12 cellular contexts compared by ENCODE assay signal in genomic region chr17:80755650-80756405, GRCh38.
DNase-seq lines count a peak whose midpoint lies in the region; ATAC-seq, FAIRE-seq and TF ChIP-seq lines count a peak whose summit lies in the region.
"Had no signal": no experiment of that assay in that cellular context is flagged by ENCODE, and none has a peak within 500 bp of the region (broad histone marks: within the 10 kb centered on the region; RNA-seq: fewer than 3 reads in every experiment).

No MANE protein-coding gene starts in this region.

- POLR2A ChIA-PET in activated CD4-positive, alpha-beta T cell treated with anti-CD3 and anti-CD28 coated beads, Interleukin-2, amount 10 ng/mL, durations not matched to agents 7 days and 5 days (lab: Charles Lee) = interaction anchor here (0.7 kb wide), 1 partner anchor 17 kb away, joined by 10 read pairs; no protein-coding TSS in a partner anchor

- DNase-seq in activated CD4-positive, alpha-beta T cell treated with anti-CD3 and anti-CD28 coated beads, Interleukin-2, amount 10 ng/mL, durations not matched to agents 7 days and 5 days = no peak
- no peak for DNase-seq in activated CD4-positive, alpha-beta T cell treated with anti-CD3 and anti-CD28 coated beads, Interleukin-2, amount 50 U/mL, for 48 hours
- peak; percentile 49 for DNase-seq in Jurkat, Clone E6-1 (ENCODE audit: low read depth, low spot score)
- no peak for DNase-seq in astrocyte (ENCODE audit: low read depth)
- peak; percentile 63 for DNase-seq in osteocyte (ENCODE audit: extremely low spot score, unreplicated experiment)
- DNase-seq: heart left ventricle had no signal

- H3K27ac ChIP-seq in astrocyte (ENCODE audit: low read depth, low read length) = no peak overlapping the region
- H3K27ac ChIP-seq in gastroesophageal sphincter = no peak overlapping the region
- H3K27ac ChIP-seq: BLaER1 treated with 17β-estradiol and CSF1 and Interleukin-3, amounts not matched to agents 10 nM and 100 nM; heart left ventricle had no signal

- TF ChIP-seq EP300 in gastroesophageal sphincter (IDR thresholded peaks at IDR 0.05) = no peak

- H3K27me3 Mint-ChIP-seq in activated CD4-positive, alpha-beta T cell treated with anti-CD3 and anti-CD28 coated beads, Interleukin-2, amount 10 ng/mL, durations not matched to agents 7 days and 5 days = no peaks in the 10 kb centered on the region
- H3K27me3 Mint-ChIP-seq in astrocyte (ENCODE audit: low read depth, unreplicated experiment) = no peaks in the 10 kb centered on the region
- no peaks in the 10 kb centered on the region for H3K27me3 Mint-ChIP-seq in osteocyte (ENCODE audit: unreplicated experiment)

- H3K36me3 Mint-ChIP-seq in activated CD4-positive, alpha-beta T cell treated with anti-CD3 and anti-CD28 coated beads, Interleukin-2, amount 10 ng/mL, durations not matched to agents 7 days and 5 days (ENCODE audit: low read depth) = peaks cover 68% of the 10 kb centered on the region
- H3K36me3 Mint-ChIP-seq in astrocyte (ENCODE audit: low read depth, unreplicated experiment) (peaks cover 18% of the 10 kb centered on the region), osteocyte (ENCODE audit: unreplicated experiment) (peaks cover 15% of the 10 kb centered on the region)

- FAIRE-seq in astrocyte (lab: Jason Lieb, UNC) = no peak
- FAIRE-seq: HTR-8/SVneo had no signal

- no peaks in the 10 kb centered on the region for H3K27me3 ChIP-seq in astrocyte (ENCODE audit: insufficient read depth, low read length)
- no peaks in the 10 kb centered on the region for H3K27me3 ChIP-seq in gastroesophageal sphincter
- H3K27me3 ChIP-seq: BLaER1 treated with 17β-estradiol and CSF1 and Interleukin-3, amounts not matched to agents 10 nM and 100 nM; heart left ventricle had no signal

- H3K4me1 ChIP-seq in astrocyte (ENCODE audit: insufficient read depth, low read length) (peaks cover 12% of the 10 kb centered on the region), gastroesophageal sphincter (peaks cover 0 to 42% (median 0%) of the 10 kb centered on the region in 3 donors)
- H3K4me1 ChIP-seq: HAP-1 had no signal

- no peak overlapping the region for H3K9ac ChIP-seq in astrocyte (ENCODE audit: low read length)
- H3K9ac ChIP-seq: BLaER1 treated with 17β-estradiol and CSF1 and Interleukin-3, amounts not matched to agents 10 nM and 100 nM had no signal

- ATAC-seq in gastroesophageal sphincter (no peak), HG03039 (IDR thresholded peaks at IDR 0.05; ENCODE audit: unreplicated experiment) (no peak), GM19324 (IDR thresholded peaks at IDR 0.05; ENCODE audit: low FRiP score, unreplicated experiment) (no peak)
- ATAC-seq: heart left ventricle had no signal

- peaks cover 76% of the 10 kb centered on the region for H3K4me1 Mint-ChIP-seq in activated CD4-positive, alpha-beta T cell treated with anti-CD3 and anti-CD28 coated beads, Interleukin-2, amount 10 ng/mL, durations not matched to agents 7 days and 5 days
- H3K4me1 Mint-ChIP-seq in astrocyte (ENCODE audit: low read depth, unreplicated experiment) = peaks cover 35% of the 10 kb centered on the region
- H3K4me1 Mint-ChIP-seq in osteocyte (ENCODE audit: unreplicated experiment) = peaks cover 32% of the 10 kb centered on the region

- H3K4me3 Mint-ChIP-seq in activated CD4-positive, alpha-beta T cell treated with anti-CD3 and anti-CD28 coated beads, Interleukin-2, amount 10 ng/mL, durations not matched to agents 7 days and 5 days = no peak overlapping the region
- H3K4me3 Mint-ChIP-seq in astrocyte (ENCODE audit: unreplicated experiment) (no peak overlapping the region), osteocyte (ENCODE audit: unreplicated experiment) (no peak overlapping the region)

- no peak overlapping the region for H3K4me3 ChIP-seq in Jurkat, Clone E6-1 (ENCODE audit: low read length)
- no peak overlapping the region for H3K4me3 ChIP-seq in astrocyte (ENCODE audit: insufficient read depth, low read depth, low read length)
- H3K4me3 ChIP-seq in gastroesophageal sphincter = no peak overlapping the region
- H3K4me3 ChIP-seq: BLaER1 treated with 17β-estradiol and CSF1 and Interleukin-3, amounts not matched to agents 10 nM and 100 nM; HAP-1; heart left ventricle had no signal

- H3K36me3 ChIP-seq in astrocyte (ENCODE audit: insufficient read depth, low read length) (no peaks in the 10 kb centered on the region), gastroesophageal sphincter (peaks cover 0 to 29% of the 10 kb centered on the region in 2 donors)

- CTCF ChIA-PET in activated CD4-positive, alpha-beta T cell treated with anti-CD3 and anti-CD28 coated beads, Interleukin-2, amount 10 ng/mL, durations not matched to agents 7 days and 5 days (lab: Charles Lee) = interaction anchor here (0.6 to 1.6 kb wide), 3 partner anchors 18 to 106 kb away, joined by 3 to 5 read pairs (median 3); no protein-coding TSS in a partner anchor

- TF ChIP-seq CTCF in astrocyte (IDR thresholded peaks at IDR 0.05; ENCODE audit: insufficient read depth, low read depth, low read length) = peak; percentile 5
- peak; percentile 33 for TF ChIP-seq CTCF in osteocyte (IDR thresholded peaks at IDR 0.05)
- no peak for TF ChIP-seq CTCF in gastroesophageal sphincter (IDR thresholded peaks at IDR 0.05)

- no peak overlapping the region for H3K4me2 ChIP-seq in astrocyte (ENCODE audit: low read length)
- H3K4me2 ChIP-seq: BLaER1 treated with 17β-estradiol and CSF1 and Interleukin-3, amounts not matched to agents 10 nM and 100 nM had no signal

- H3K9me3 Mint-ChIP-seq in activated CD4-positive, alpha-beta T cell treated with anti-CD3 and anti-CD28 coated beads, Interleukin-2, amount 10 ng/mL, durations not matched to agents 7 days and 5 days = no peaks in the 10 kb centered on the region
- no peaks in the 10 kb centered on the region for H3K9me3 Mint-ChIP-seq in astrocyte (ENCODE audit: unreplicated experiment)
- H3K9me3 Mint-ChIP-seq in osteocyte (ENCODE audit: unreplicated experiment) = no peaks in the 10 kb centered on the region

- TF ChIP-seq POLR2A in gastroesophageal sphincter (IDR thresholded peaks at IDR 0.05) = no peak

- WGBS in gastroesophageal sphincter (ENCODE audit: low coverage in 1 of 2), 2 donors = 98 to 100% methylated on average over 2 to 5 of the region's 5 CpGs

- no peak overlapping the region for H2AFZ ChIP-seq in astrocyte (ENCODE audit: low read depth, low read length)

- no peaks in the 10 kb centered on the region for H3K9me3 ChIP-seq in astrocyte (ENCODE audit: insufficient read depth, low read depth, low read length)
- H3K9me3 ChIP-seq in gastroesophageal sphincter = no peaks in the 10 kb centered on the region
- H3K9me3 ChIP-seq: BLaER1 treated with 17β-estradiol and CSF1 and Interleukin-3, amounts not matched to agents 10 nM and 100 nM; HAP-1; heart left ventricle had no signal

- H3K27ac Mint-ChIP-seq in activated CD4-positive, alpha-beta T cell treated with anti-CD3 and anti-CD28 coated beads, Interleukin-2, amount 10 ng/mL, durations not matched to agents 7 days and 5 days = peak overlapping the region; percentile 33
- H3K27ac Mint-ChIP-seq in astrocyte (ENCODE audit: unreplicated experiment) (no peak overlapping the region), osteocyte (ENCODE audit: unreplicated experiment) (peak overlapping the region; percentile 42)

- H4K20me1 ChIP-seq in astrocyte (ENCODE audit: insufficient read depth, low read length) = no peaks in the 10 kb centered on the region

- no peaks in the 10 kb centered on the region for H3K79me2 ChIP-seq in astrocyte (ENCODE audit: insufficient read depth, low read length)

Comparison
In these comparisons a context has a peak if more than half of its experiments do, and no peak if none do; other contexts are left out.
1. DNase-seq: peak in Jurkat, Clone E6-1 (single experiment) and osteocyte (single experiment); none in activated CD4-positive, alpha-beta T cell treated with anti-CD3 and anti-CD28 coated beads, Interleukin-2, amount 10 ng/mL, durations not matched to agents 7 days and 5 days (single experiment), activated CD4-positive, alpha-beta T cell treated with anti-CD3 and anti-CD28 coated beads, Interleukin-2, amount 50 U/mL, for 48 hours (0 of 2) and astrocyte (single experiment).
2. CTCF ChIP-seq: peak in astrocyte (single experiment) and osteocyte (single experiment); none in gastroesophageal sphincter (0 of 4).